In the genomic region with DNA sequence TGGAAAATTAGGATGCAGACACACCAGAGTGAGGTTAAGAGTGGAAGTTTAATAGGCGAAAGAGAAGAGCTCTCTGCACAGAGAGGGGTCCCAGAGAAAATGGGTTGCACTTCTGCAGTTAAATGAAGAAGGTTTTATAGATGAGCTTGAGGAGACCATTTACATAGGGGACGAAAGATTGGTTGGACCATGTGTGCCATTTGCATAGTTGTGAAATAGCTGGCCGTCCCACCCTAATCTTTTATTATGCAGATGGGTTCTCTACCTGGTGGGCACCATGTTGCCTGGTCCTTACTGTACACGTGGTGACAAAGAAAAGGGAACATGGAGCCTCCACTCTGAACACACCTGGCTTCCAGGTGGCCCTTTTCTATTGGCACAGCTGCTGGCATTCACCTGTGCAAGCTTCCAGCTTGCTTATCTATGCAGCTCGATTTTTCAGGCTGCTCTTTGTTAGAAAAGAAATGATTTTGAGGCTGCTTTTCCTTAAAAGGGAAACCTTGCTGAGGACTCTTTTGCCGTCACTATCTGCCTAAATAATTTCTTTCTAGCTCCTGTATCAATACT, we compare ENCODE assay signal across 15 cellular contexts.
DNase-seq lines count a peak whose midpoint lies in the region; ATAC-seq and TF ChIP-seq lines count a peak whose summit lies in the region.
"Had no signal": no experiment of that assay in that cellular context is flagged by ENCODE, and none has a peak within 500 bp of the region (broad histone marks: within the 10 kb centered on the region; RNA-seq: fewer than 3 reads in every experiment).

No MANE protein-coding gene starts in this region.

- POLR2A ChIA-PET in activated CD4-positive, alpha-beta memory T cell treated with anti-CD3 and anti-CD28 coated beads for 36 hours (lab: Charles Lee) = no interaction called here
- POLR2A ChIA-PET in activated CD4-positive, alpha-beta memory T cell treated with anti-CD3 and anti-CD28 coated beads, Interleukin-2, amount 10 ng/mL, durations not matched to agents 7 days and 5 days (lab: Charles Lee) = interaction anchor here (0.7 to 1.5 kb wide), 4 partner anchors 10 to 25 kb away, joined by 3 to 4 read pairs (median 3); no protein-coding TSS in a partner anchor
- POLR2A ChIA-PET in OCI-LY7 (lab: Charles Lee) = interaction anchor here (0.6 to 0.9 kb wide), 2 partner anchors 8 to 225 kb away, joined by 3 to 5 read pairs; no protein-coding TSS in a partner anchor

- CTCF ChIA-PET in activated CD4-positive, alpha-beta memory T cell treated with anti-CD3 and anti-CD28 coated beads for 36 hours (lab: Charles Lee) = interaction anchor here (0.8 to 2.3 kb wide), 2 partner anchors 10 to 54 kb away, joined by 3 to 9 read pairs; no protein-coding TSS in a partner anchor
- CTCF ChIA-PET in activated CD4-positive, alpha-beta memory T cell treated with anti-CD3 and anti-CD28 coated beads, Interleukin-2, amount 10 ng/mL, durations not matched to agents 7 days and 5 days (lab: Charles Lee) = no interaction called here
- CTCF ChIA-PET in OCI-LY7 (lab: Charles Lee; ENCODE audit: unreplicated experiment) = no interaction called here

- no peaks in the 10 kb centered on the region for H3K9me2 ChIP-seq in OCI-LY7 (ENCODE audit: insufficient read depth, low read length)

- no peak overlapping the region for H3K4me3 Mint-ChIP-seq in activated CD4-positive, alpha-beta memory T cell treated with anti-CD3 and anti-CD28 coated beads for 36 hours
- H3K4me3 Mint-ChIP-seq in activated CD4-positive, alpha-beta memory T cell treated with anti-CD3 and anti-CD28 coated beads, Interleukin-2, amount 10 ng/mL, durations not matched to agents 7 days and 5 days = no peak overlapping the region
- no peak overlapping the region for H3K4me3 Mint-ChIP-seq in progenitor cell of endocrine pancreas (ENCODE audit: low read depth)

- H2AFZ ChIP-seq in OCI-LY7 (ENCODE audit: low read length) = no peak overlapping the region

- H3K36me3 Mint-ChIP-seq in activated CD4-positive, alpha-beta memory T cell treated with anti-CD3 and anti-CD28 coated beads for 36 hours = peaks cover 27% of the 10 kb centered on the region
- H3K36me3 Mint-ChIP-seq in activated CD4-positive, alpha-beta memory T cell treated with anti-CD3 and anti-CD28 coated beads, Interleukin-2, amount 10 ng/mL, durations not matched to agents 7 days and 5 days (ENCODE audit: low read depth) = peaks cover 39% of the 10 kb centered on the region
- peaks cover 2% of the 10 kb centered on the region for H3K36me3 Mint-ChIP-seq in progenitor cell of endocrine pancreas (ENCODE audit: insufficient read depth)

- peaks cover 36% of the 10 kb centered on the region for H4K20me1 ChIP-seq in OCI-LY7 (ENCODE audit: insufficient read depth, low read length)

- peaks cover 88% of the 10 kb centered on the region for H3K4me1 ChIP-seq in OCI-LY7 (ENCODE audit: insufficient read depth, low read length, poor library complexity, severe bottlenecking)

- H3K79me2 ChIP-seq in OCI-LY7 (ENCODE audit: insufficient read depth, low read depth, low read length) = peaks cover 97% of the 10 kb centered on the region

- H3K4me1 Mint-ChIP-seq in activated CD4-positive, alpha-beta memory T cell treated with anti-CD3 and anti-CD28 coated beads for 36 hours (ENCODE audit: low read depth) = peaks cover 93% of the 10 kb centered on the region
- peaks cover 88% of the 10 kb centered on the region for H3K4me1 Mint-ChIP-seq in activated CD4-positive, alpha-beta memory T cell treated with anti-CD3 and anti-CD28 coated beads, Interleukin-2, amount 10 ng/mL, durations not matched to agents 7 days and 5 days
- peaks cover 30% of the 10 kb centered on the region for H3K4me1 Mint-ChIP-seq in progenitor cell of endocrine pancreas (ENCODE audit: low read depth)

- no peaks in the 10 kb centered on the region for H3K9me3 Mint-ChIP-seq in activated CD4-positive, alpha-beta memory T cell treated with anti-CD3 and anti-CD28 coated beads for 36 hours
- H3K9me3 Mint-ChIP-seq in activated CD4-positive, alpha-beta memory T cell treated with anti-CD3 and anti-CD28 coated beads, Interleukin-2, amount 10 ng/mL, durations not matched to agents 7 days and 5 days = no peaks in the 10 kb centered on the region
- H3K9me3 Mint-ChIP-seq in progenitor cell of endocrine pancreas (ENCODE audit: low read depth) = no peaks in the 10 kb centered on the region
- H3K9me3 Mint-ChIP-seq: nephron progenitor cell had no signal

- intact Hi-C loops in activated CD4-positive, alpha-beta memory T cell treated with anti-CD3 and anti-CD28 coated beads for 36 hours (cut with micrococcal nuclease) = no loop called here
- intact Hi-C loops in OCI-LY7 (cut with micrococcal nuclease; ENCODE audit: unreplicated experiment) = no loop called here

- H3K27ac Mint-ChIP-seq in activated CD4-positive, alpha-beta memory T cell treated with anti-CD3 and anti-CD28 coated beads for 36 hours = peak overlapping the region; percentile 10
- H3K27ac Mint-ChIP-seq in activated CD4-positive, alpha-beta memory T cell treated with anti-CD3 and anti-CD28 coated beads, Interleukin-2, amount 10 ng/mL, durations not matched to agents 7 days and 5 days = no peak overlapping the region
- peak overlapping the region; percentile 11 for H3K27ac Mint-ChIP-seq in progenitor cell of endocrine pancreas
- H3K27ac Mint-ChIP-seq: nephron progenitor cell had no signal

- peaks cover 20% of the 10 kb centered on the region for H3K36me3 ChIP-seq in OCI-LY7 (ENCODE audit: insufficient read depth, low read length)

- H3K9me3 ChIP-seq in OCI-LY7 (ENCODE audit: low read length) = no peaks in the 10 kb centered on the region
- H3K9me3 ChIP-seq: Caco-2 had no signal

- H3K4me2 ChIP-seq in OCI-LY7 (ENCODE audit: low read length) = peak overlapping the region; percentile 22

- peak overlapping the region; percentile 6 for H3K27ac ChIP-seq in OCI-LY7 (ENCODE audit: low read depth, low read length, poor library complexity, severe bottlenecking)

- DNase-seq in activated CD4-positive, alpha-beta memory T cell treated with anti-CD3 and anti-CD28 coated beads for 36 hours = no peak
- no peak for DNase-seq in activated CD4-positive, alpha-beta memory T cell treated with anti-CD3 and anti-CD28 coated beads, Interleukin-2, amount 10 ng/mL, durations not matched to agents 7 days and 5 days
- DNase-seq in NCI-H187 (lab: John Stamatoyannopoulos, UW) (peak; percentile 53 to 71), OCI-LY7 (ENCODE audit: low spot score) (no peak), progenitor cell of endocrine pancreas (ENCODE audit: low spot score, unreplicated experiment) (no peak)
- no peak for DNase-seq in stimulated activated naive CD4-positive, alpha-beta T cell (lab: John Stamatoyannopoulos, UW)
- DNase-seq: activated CD4-positive, CD25-positive, alpha-beta regulatory T cell treated with anti-CD3 and anti-CD28 coated beads, Interleukin-2, amount 50 U/mL, for 72 hours; Caco-2; effector CD4-positive, alpha-beta T cell; mesendoderm; NCI-H1694; nephron progenitor cell; SHP77 treated with DMSO at 0.1 percent for 48 hours had no signal

- H3K4me3 ChIP-seq in OCI-LY7 (ENCODE audit: low read depth, low read length, poor library complexity, severe bottlenecking) = no peak overlapping the region

- TF ChIP-seq CTCF in OCI-LY7 (conservative IDR thresholded peaks at IDR 0.05; ENCODE audit: low read length) (no peak), progenitor cell of endocrine pancreas (IDR thresholded peaks at IDR 0.05; ENCODE audit: unreplicated experiment) (no peak)

- no peaks in the 10 kb centered on the region for H3K27me3 Mint-ChIP-seq in activated CD4-positive, alpha-beta memory T cell treated with anti-CD3 and anti-CD28 coated beads for 36 hours
- H3K27me3 Mint-ChIP-seq in activated CD4-positive, alpha-beta memory T cell treated with anti-CD3 and anti-CD28 coated beads, Interleukin-2, amount 10 ng/mL, durations not matched to agents 7 days and 5 days = no peaks in the 10 kb centered on the region
- no peaks in the 10 kb centered on the region for H3K27me3 Mint-ChIP-seq in progenitor cell of endocrine pancreas

- BruUV-seq in OCI-LY7 (replicated peaks; lab: Mats Ljungman, UMichigan) = no TSS peak

- ATAC-seq in GM19351 (IDR thresholded peaks at IDR 0.05; ENCODE audit: unreplicated experiment) (no peak), HG02759 (IDR thresholded peaks at IDR 0.05; ENCODE audit: unreplicated experiment) (no peak)

Comparison
In these comparisons a context has a peak if more than half of its experiments do, and no peak if none do; other contexts are left out.
1. DNase-seq: peak in NCI-H187 (2 of 2); none in activated CD4-positive, alpha-beta memory T cell treated with anti-CD3 and anti-CD28 coated beads for 36 hours (single experiment), activated CD4-positive, alpha-beta memory T cell treated with anti-CD3 and anti-CD28 coated beads, Interleukin-2, amount 10 ng/mL, durations not matched to agents 7 days and 5 days (single experiment), OCI-LY7 (single experiment), progenitor cell of endocrine pancreas (single experiment) and stimulated activated naive CD4-positive, alpha-beta T cell (0 of 6).